Comparison of ENCODE assay signal across 17 cellular contexts in genomic region chr1:201663777-201664176, GRCh38.
DNase-seq lines count a peak whose midpoint lies in the region; ATAC-seq and TF ChIP-seq lines count a peak whose summit lies in the region.
"Had no signal": no experiment of that assay in that cellular context is flagged by ENCODE, and none has a peak within 500 bp of the region (broad histone marks: within the 10 kb centered on the region; RNA-seq: fewer than 3 reads in every experiment).

No MANE protein-coding gene starts in this region.

- no peak for DNase-seq in left ventricle myocardium superior
- no peak for DNase-seq in left ventricle myocardium inferior
- peak; percentile 51 for DNase-seq in left kidney (ENCODE audit: low read depth, low spot score)
- DNase-seq in ureter (ENCODE audit: low spot score): no peak
- no peak for DNase-seq in GM03348 (ENCODE audit: low spot score)
- DNase-seq: AML-193; Caco-2; Calu3; CD4-positive, alpha-beta T cell; CD8-positive, alpha-beta T cell; DMS79 treated with DMSO at 0.1 percent for 48 hours; GF-D8 had no signal

- no peak for TF ChIP-seq CTCF in left ventricle myocardium inferior (IDR thresholded peaks at IDR 0.05; ENCODE audit: borderline replicate concordance)

- H3K9me3 ChIP-seq in left ventricle myocardium inferior (replicated peaks): no peaks in the 10 kb centered on the region
- H3K9me3 ChIP-seq: A549; BLaER1 treated with 17β-estradiol and CSF1 and Interleukin-3, amounts not matched to agents 10 nM and 100 nM; Caco-2 had no signal

- peak; percentile 24 for ATAC-seq in left ventricle myocardium superior
- ATAC-seq: A549; CD8-positive, alpha-beta T cell; GM12878 had no signal

- H3K4me3 ChIP-seq in left ventricle myocardium inferior: no peak overlapping the region
- H3K4me3 ChIP-seq: A549; BLaER1 treated with 17β-estradiol and CSF1 and Interleukin-3, amounts not matched to agents 10 nM and 100 nM; GM12878 had no signal

- H3K27me3 ChIP-seq in left ventricle myocardium inferior (ENCODE audit: low read depth): no peaks in the 10 kb centered on the region
- H3K27me3 ChIP-seq: BLaER1 treated with 17β-estradiol and CSF1 and Interleukin-3, amounts not matched to agents 10 nM and 100 nM had no signal

- intact Hi-C loops in left ventricle myocardium superior (cut with micrococcal nuclease): no loop called here
- intact Hi-C loops in left ventricle myocardium inferior (cut with micrococcal nuclease): no loop called here

- peaks cover 75% of the 10 kb centered on the region for H3K4me1 ChIP-seq in left ventricle myocardium inferior
- H3K4me1 ChIP-seq: A549, Caco-2 had no signal

- no peaks in the 10 kb centered on the region for H3K36me3 ChIP-seq in left ventricle myocardium inferior

- H3K27ac ChIP-seq in left ventricle myocardium inferior (replicated peaks): no peak overlapping the region
- H3K27ac ChIP-seq: 22Rv1; A549; BLaER1 treated with 17β-estradiol and CSF1 and Interleukin-3, amounts not matched to agents 10 nM and 100 nM; C4-2B had no signal
